11 cellular contexts compared by ENCODE assay signal in the genomic region with DNA sequence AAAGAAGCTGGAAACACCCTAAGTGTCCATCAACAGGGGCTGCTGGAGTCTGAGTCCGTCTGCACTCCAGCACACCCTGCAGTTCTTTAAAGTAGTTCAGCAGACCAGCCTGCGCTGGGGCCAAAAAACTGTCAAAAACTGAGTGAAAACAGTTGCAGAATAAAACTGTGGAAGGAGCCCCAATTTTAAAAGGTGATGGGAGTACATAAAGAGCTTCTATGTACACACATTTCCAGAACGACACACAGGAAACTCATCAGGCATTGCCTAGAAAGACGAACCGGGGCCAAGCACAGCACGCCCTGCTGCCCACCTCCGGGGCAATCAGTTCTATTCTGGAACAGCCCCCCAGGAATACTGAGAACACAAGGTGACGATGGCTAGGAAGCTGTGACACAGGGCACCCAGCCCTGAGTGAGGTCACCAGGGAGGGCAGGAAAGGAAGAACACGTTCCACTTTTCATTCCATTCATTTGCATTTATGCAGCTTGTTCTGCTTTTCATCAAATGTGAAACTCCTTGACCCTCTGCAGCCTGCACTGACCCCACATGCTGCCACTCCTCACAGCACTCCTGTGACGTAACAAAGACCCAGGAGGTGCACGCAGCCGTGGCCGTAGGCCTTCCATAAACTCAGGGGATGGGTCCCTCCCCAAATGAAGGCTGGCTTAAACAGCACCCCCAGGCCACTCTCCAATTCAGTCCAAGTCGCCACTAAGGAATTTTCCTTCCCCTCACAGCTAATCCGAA. TPM values are rescaled to one million over a fixed set of nuclear protein-coding genes. Genes with fewer than 3 reads are reported as not detected.
DNase-seq lines count a peak whose midpoint lies in the region; ATAC-seq and TF ChIP-seq lines count a peak whose summit lies in the region.
"Had no signal": no experiment of that assay in that cellular context is flagged by ENCODE, and none has a peak within 500 bp of the region (broad histone marks: within the 10 kb centered on the region; RNA-seq: fewer than 3 reads in every experiment).

No MANE protein-coding gene starts in this region.

- TF ChIP-seq CTCF in sigmoid colon (IDR thresholded peaks at IDR 0.05) = peak in 2 of 4 experiments; percentile 7 to 15

- H3K27ac ChIP-seq in sigmoid colon = peak overlapping the region in 3 of 4 donors; percentile 40 to 65 (median 60)
- H3K27ac ChIP-seq: epithelial cell of prostate, parathyroid adenoma, tibial nerve had no signal

- H3K27me3 ChIP-seq in sigmoid colon = no peaks in the 10 kb centered on the region
- H3K27me3 ChIP-seq: tibial nerve had no signal

- DNase-seq in SK-N-DZ (ENCODE audit: low spot score) (peak; percentile 43), iris pigment epithelial cell (ENCODE audit: low read depth) (peak; percentile 6), sigmoid colon (peak; percentile 67), SHP77 (lab: John Stamatoyannopoulos, UW) (no peak), DMS 273 treated with DMSO at 0.1 percent for 48 hours (lab: John Stamatoyannopoulos, UW) (no peak)
- DNase-seq: activated T-cell treated with anti-CD3 and anti-CD28 coated beads for 4 hours had no signal

- H3K4me1 ChIP-seq in sigmoid colon = peaks cover 0 to 40% (median 36%) of the 10 kb centered on the region in 4 donors
- H3K4me1 ChIP-seq: parathyroid adenoma had no signal

- H3K36me3 ChIP-seq in sigmoid colon = peaks cover 0 to 39% (median 13%) of the 10 kb centered on the region in 4 donors

- no peak for TF ChIP-seq EP300 in sigmoid colon (IDR thresholded peaks at IDR 0.05)

- H3K4me3 ChIP-seq in sigmoid colon = no peak overlapping the region
- H3K4me3 ChIP-seq: tibial nerve had no signal

- intact Hi-C loops in sigmoid colon (cut with DNase I) = loop anchor here (1.0 to 10.0 kb wide), 2 partner anchors 28 to 389 kb away; no protein-coding TSS in a partner anchor

- ATAC-seq in GM18511 (IDR thresholded peaks at IDR 0.05; ENCODE audit: unreplicated experiment) (peak; percentile 61), HG02642 (IDR thresholded peaks at IDR 0.05; ENCODE audit: poor library complexity, unreplicated experiment) (no peak)

- TF ChIP-seq POLR2A in sigmoid colon (IDR thresholded peaks at IDR 0.05) = no peak

- no peaks in the 10 kb centered on the region for H3K9me3 ChIP-seq in sigmoid colon
- H3K9me3 ChIP-seq: tibial nerve had no signal

- WGBS in sigmoid colon, 2 donors = 77 to 85% methylated on average over 15 of the region's 15 CpGs

RNA-seq across cellular contexts. Expression of a gene that starts 29.0 kb away (rescaled TPM):
- polyA plus RNA-seq in SK-N-DZ (2014; cell fraction: cytosol; rRNA removed) = 45.5 and 57.5 TPM in 2 replicates
- 35.9 and 49.7 TPM in 2 replicates for polyA plus RNA-seq in SK-N-DZ (2014; cell fraction: nucleus; rRNA removed)
- total RNA-seq in sigmoid colon = 10 to 100 TPM; 12.1 to 30.5 (median 21.4) TPM
- polyA plus RNA-seq in sigmoid colon = 10 to 100 TPM; 10.2 to 38.4 (median 14.6) TPM

RNA-seq across cellular contexts. Expression of a gene that starts 38.3 kb away (rescaled TPM):
- polyA plus RNA-seq in SK-N-DZ (2014; cell fraction: cytosol; rRNA removed) = 38.2 and 44.0 TPM in 2 replicates
- 19.4 and 19.9 TPM in 2 replicates for polyA plus RNA-seq in SK-N-DZ (2014; cell fraction: nucleus; rRNA removed)
- total RNA-seq in sigmoid colon = 10 to 100 TPM; 13.2 to 20.8 (median 17.3) TPM
- 10 to 100 TPM; 12.6 to 25.0 (median 22.4) TPM for polyA plus RNA-seq in sigmoid colon

RNA-seq across cellular contexts. Expression of a gene that starts 38.3 kb away (rescaled TPM):
- 65.2 and 113 TPM in 2 replicates for polyA plus RNA-seq in SK-N-DZ (2014; cell fraction: cytosol; rRNA removed)
- 54.0 and 76.0 TPM in 2 replicates for polyA plus RNA-seq in SK-N-DZ (2014; cell fraction: nucleus; rRNA removed)
- total RNA-seq in sigmoid colon = 10 to 100 TPM; 13.3 to 31.7 (median 26.9) TPM
- polyA plus RNA-seq in sigmoid colon = 10 to 100 TPM; 21.7 to 46.9 (median 30.0) TPM

Comparison
In these comparisons a context has a peak if more than half of its experiments do, and no peak if none do; other contexts are left out.
1. DNase-seq: peak in SK-N-DZ (single experiment), iris pigment epithelial cell (single experiment) and sigmoid colon (single experiment); none in SHP77 (0 of 2) and DMS 273 treated with DMSO at 0.1 percent for 48 hours (single experiment).